21 cellular contexts compared by ENCODE assay signal in the genomic region with DNA sequence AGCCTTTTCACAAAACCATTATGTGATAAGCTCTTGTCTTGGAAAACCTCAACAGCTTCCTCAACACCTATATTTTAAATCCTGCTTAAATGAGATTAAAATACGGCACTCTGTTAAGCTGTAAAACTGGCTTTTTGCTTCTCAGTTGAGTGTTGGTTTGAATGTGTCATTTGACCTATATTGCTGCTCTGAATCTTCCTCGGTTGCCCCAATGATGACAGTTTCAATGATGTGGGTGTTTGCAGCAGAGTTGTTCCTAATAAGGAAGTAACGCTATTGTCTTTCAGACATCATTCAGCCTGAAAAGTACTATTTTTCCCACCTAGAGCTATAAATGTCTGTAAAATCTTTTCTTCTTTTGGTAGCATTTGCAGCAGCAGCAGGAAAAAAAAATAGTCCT.
"Had no signal": no experiment of that assay in that cellular context is flagged by ENCODE, and none has a peak within 500 bp of the region (broad histone marks: within the 10 kb centered on the region; RNA-seq: fewer than 3 reads in every experiment).

No MANE protein-coding gene starts in this region.

- H3K36me3 Mint-ChIP-seq: activated naive CD8-positive, alpha-beta T cell treated with anti-CD3 and anti-CD28 coated beads for 36 hours; naive thymus-derived CD8-positive, alpha-beta T cell had no signal

- DNase-seq: activated CD4-positive, alpha-beta T cell treated with anti-CD3 and anti-CD28 coated beads, Interleukin-2, amount 50 U/mL, for 4 hours; activated CD8-positive, alpha-beta memory T cell treated with anti-CD3 and anti-CD28 coated beads for 24 hours; activated CD8-positive, alpha-beta memory T cell treated with anti-CD3 and anti-CD28 coated beads, Interleukin-2, amount 50 U/mL, for 4 hours; activated naive CD4-positive, alpha-beta T cell treated with Interleukin-2 at 50 U/mL for 16 hours; activated naive CD8-positive, alpha-beta T cell treated with anti-CD3 and anti-CD28 coated beads for 36 hours; activated T-cell treated with anti-CD3 and anti-CD28 coated beads, Interleukin-2, amount 50 U/mL, for 4 hours; colonic mucosa; gastrocnemius medialis; left ventricle myocardium superior; mammary epithelial cell; naive thymus-derived CD8-positive, alpha-beta T cell; spleen; stimulated activated CD4-positive, alpha-beta T cell treated with anti-CD3 and anti-CD28 coated beads, Interleukin-4, amount 100 ng/mL, for 1 hour; stimulated activated naive CD4-positive, alpha-beta T cell; upper lobe of right lung had no signal

- H3K27me3 Mint-ChIP-seq: activated naive CD8-positive, alpha-beta T cell treated with anti-CD3 and anti-CD28 coated beads for 36 hours; central memory CD8-positive, alpha-beta T cell; naive thymus-derived CD8-positive, alpha-beta T cell had no signal

- H3K4me1 Mint-ChIP-seq: activated naive CD8-positive, alpha-beta T cell treated with anti-CD3 and anti-CD28 coated beads for 36 hours; central memory CD8-positive, alpha-beta T cell; naive thymus-derived CD8-positive, alpha-beta T cell had no signal

- H3K4me3 Mint-ChIP-seq: activated naive CD8-positive, alpha-beta T cell treated with anti-CD3 and anti-CD28 coated beads for 36 hours; activated T-cell treated with anti-CD3 and anti-CD28 coated beads, Interleukin-2, amount 50 U/mL, for 4 hours; central memory CD8-positive, alpha-beta T cell; mesothelial cell of epicardium; naive thymus-derived CD8-positive, alpha-beta T cell had no signal

- H3K9me3 ChIP-seq: colonic mucosa, esophagus muscularis mucosa, gastrocnemius medialis, spleen, thoracic aorta, upper lobe of right lung had no signal

- H3K36me3 ChIP-seq: colonic mucosa, esophagus muscularis mucosa, gastrocnemius medialis, spleen, thoracic aorta, upper lobe of right lung had no signal

- ATAC-seq: activated T-cell treated with anti-CD3 and anti-CD28 coated beads, Interleukin-2, amount 50 U/mL, for 4 hours; gastrocnemius medialis; naive thymus-derived CD8-positive, alpha-beta T cell; upper lobe of right lung had no signal

- H3K4me1 ChIP-seq: colonic mucosa, esophagus muscularis mucosa, gastrocnemius medialis, spleen, upper lobe of right lung had no signal

- H3K27me3 ChIP-seq: colonic mucosa, esophagus muscularis mucosa, gastrocnemius medialis, spleen, upper lobe of right lung had no signal

- H3K27ac Mint-ChIP-seq: activated naive CD8-positive, alpha-beta T cell treated with anti-CD3 and anti-CD28 coated beads for 36 hours; activated T-helper 2 cell treated with anti-CD3 and anti-CD28 coated beads, Interferon-gamma antibody, Interleukin-2, Interleukin-4, amounts not matched to agents 10 μg/mL and 5 μg/mL and 100 μg/mL, durations not matched to agents 14 hours and 24 hours and 36 hours; mesothelial cell of epicardium; naive thymus-derived CD8-positive, alpha-beta T cell; progenitor cell of endocrine pancreas had no signal

- H3K4me3 ChIP-seq: colonic mucosa, esophagus muscularis mucosa, gastrocnemius medialis, spleen, thoracic aorta, upper lobe of right lung had no signal

- H3K9me3 Mint-ChIP-seq: activated naive CD8-positive, alpha-beta T cell treated with anti-CD3 and anti-CD28 coated beads for 36 hours; activated T-cell treated with anti-CD3 and anti-CD28 coated beads, Interleukin-2, amount 50 U/mL, for 4 hours; central memory CD8-positive, alpha-beta T cell had no signal

- H3K27ac ChIP-seq: colonic mucosa, esophagus muscularis mucosa, gastrocnemius medialis, spleen, thoracic aorta, upper lobe of right lung had no signal
